ENCODE assay signal across 18 cellular contexts in genomic region chr12:122991623-122992275, GRCh38. TPM values are rescaled to one million over a fixed set of nuclear protein-coding genes. Genes with fewer than 3 reads are reported as not detected.
DNase-seq lines count a peak whose midpoint lies in the region; ATAC-seq, FAIRE-seq and TF ChIP-seq lines count a peak whose summit lies in the region.
"Had no signal": no experiment of that assay in that cellular context is flagged by ENCODE, and none has a peak within 500 bp of the region (broad histone marks: within the 10 kb centered on the region; RNA-seq: fewer than 3 reads in every experiment).

No MANE protein-coding gene starts in this region.

- H3K4me1 Mint-ChIP-seq in CD14-positive monocyte = no peaks in the 10 kb centered on the region
- peaks cover 5% of the 10 kb centered on the region for H3K4me1 Mint-ChIP-seq in nephron progenitor cell

- DNase-seq in CD14-positive monocyte (ENCODE audit: low spot score) (peak; percentile 30), GM13977 (ENCODE audit: low spot score) (peak; percentile 45), K562 (ENCODE audit: extremely low read depth in 1 of 4, low spot score in 3 of 4) (no peak), osteoblast (ENCODE audit: insufficient read length, low spot score, missing footprints) (peak; percentile 80), nephron progenitor cell (no peak), NCI-H2029 (lab: John Stamatoyannopoulos, UW) (no peak)
- no peak for DNase-seq in activated CD4-positive, CD25-positive, alpha-beta regulatory T cell (lab: John Stamatoyannopoulos, UW)
- DNase-seq: BE2C; CD8-positive, alpha-beta T cell; COR-L47; GF-D8; GM23248; H9 had no signal

- H3K9me1 ChIP-seq in K562 (ENCODE audit: control insufficient read depth, insufficient read depth, low read length) = no peaks in the 10 kb centered on the region

- no peak overlapping the region for H3K4me3 ChIP-seq in K562
- no peak overlapping the region for H3K4me3 ChIP-seq in osteoblast (ENCODE audit: insufficient read depth, low read length)
- H3K4me3 ChIP-seq: A549, GM23248 had no signal

- H3K36me3 ChIP-seq in K562 (ENCODE audit: control insufficient read depth, insufficient read depth, low read length) = 0 out of 3 replicates have a peak, but pooled peaks cover 3% of the 10 kb centered on the region
- H3K36me3 ChIP-seq in osteoblast (ENCODE audit: insufficient read depth, low read length) = no peaks in the 10 kb centered on the region
- H3K36me3 ChIP-seq: BE2C had no signal

- no peak overlapping the region for H3K4me3 Mint-ChIP-seq in CD14-positive monocyte
- no peak overlapping the region for H3K4me3 Mint-ChIP-seq in nephron progenitor cell
- H3K4me3 Mint-ChIP-seq: CD8-positive, alpha-beta T cell; H9 had no signal

- no peak for ATAC-seq in K562
- ATAC-seq: CD8-positive, alpha-beta T cell; HepG2 had no signal

- POLR2A ChIA-PET in K562 (lab: Yijun Ruan, JAX) = interaction anchor here (0.6 to 1.3 kb wide), 6 partner anchors 9 to 1560 kb away, joined by 3 to 4 read pairs (median 4); no protein-coding TSS in a partner anchor

- TF ChIP-seq CTCF in CD14-positive monocyte (IDR thresholded peaks at IDR 0.05) (no peak), GM13977 (IDR thresholded peaks at IDR 0.05; ENCODE audit: extremely low read depth, insufficient read depth, missing control alignments) (no peak), K562 (IDR thresholded peaks at IDR 0.05 in 2 of 3, conservative IDR thresholded peaks at IDR 0.05 in 1 of 3; ENCODE audit: insufficient read depth in 2 of 3, low read depth in 1 of 3, low read length in 3 of 3) (no peak), osteoblast (IDR thresholded peaks at IDR 0.05; ENCODE audit: extremely low read depth, low read depth, low read length) (no peak), nephron progenitor cell (IDR thresholded peaks at IDR 0.05) (no peak)

- no peak for TF ChIP-seq EP300 in K562 (IDR thresholded peaks at IDR 0.05; ENCODE audit: low read length)

- no peaks in the 10 kb centered on the region for H3K27me3 ChIP-seq in K562 (ENCODE audit: control insufficient read depth in 2 of 2, insufficient read depth in 2 of 2, low read length in 2 of 2)
- H3K27me3 ChIP-seq in osteoblast (ENCODE audit: insufficient read depth, low read length) = no peaks in the 10 kb centered on the region
- H3K27me3 ChIP-seq: BE2C had no signal

- WGBS in K562 (ENCODE audit: insufficient coverage, low coverage, missing lambda C conversion rate) = 46% methylated on average over 21 of the region's 27 CpGs

- H4K20me1 ChIP-seq in K562 (replicated peaks; ENCODE audit: control insufficient read depth, insufficient read depth, low read length) = no peaks in the 10 kb centered on the region
- H4K20me1 ChIP-seq in osteoblast (ENCODE audit: insufficient read depth, low read length) = no peaks in the 10 kb centered on the region

- no peak for TF ChIP-seq POLR2A in K562 (conservative IDR thresholded peaks at IDR 0.05)

- BruUV-seq in K562 (replicated peaks; lab: Mats Ljungman, UMichigan) = no TSS peak

- CTCF ChIA-PET in K562 (lab: Yijun Ruan, JAX; ENCODE audit: low intra/inter-chr PET ratio) = no interaction called here

- in situ Hi-C loops in GM13977 (cut with MboI; ENCODE audit: low pct_unique_long_range_greater_than_20kb, low sequenced_read_pairs, unreplicated experiment) = no loop called here
- in situ Hi-C loops in K562 (cut with MboI) = no loop called here

- H3K27me3 Mint-ChIP-seq in CD14-positive monocyte (ENCODE audit: low read depth in 3 of 3) (peaks cover 0 to 2% (median 0%) of the 10 kb centered on the region in 3 donors), nephron progenitor cell (ENCODE audit: low read depth, poor library complexity) (no peaks in the 10 kb centered on the region)

- H2AFZ ChIP-seq in K562 (ENCODE audit: low read depth, low read length) (no peak overlapping the region), osteoblast (ENCODE audit: low read length) (no peak overlapping the region)
- H2AFZ ChIP-seq: GM23248 had no signal

- H3K9me3 ChIP-seq in K562 (replicated peaks; ENCODE audit: control insufficient read depth, insufficient read depth, low read depth, low read length) = no peaks in the 10 kb centered on the region
- no peaks in the 10 kb centered on the region for H3K9me3 ChIP-seq in osteoblast (ENCODE audit: low read depth, low read length)
- H3K9me3 ChIP-seq: A549, BE2C had no signal

- TF ChIP-seq RAD21 in K562 (CRISPR knock-in tag; conservative IDR thresholded peaks at IDR 0.05 in 1 of 2, IDR thresholded peaks at IDR 0.05 in 1 of 2) = no peak

- H3K27ac Mint-ChIP-seq in CD14-positive monocyte (no peak overlapping the region), nephron progenitor cell (no peak overlapping the region)
- H3K27ac Mint-ChIP-seq: CD8-positive, alpha-beta T cell; H9 had no signal

- intact Hi-C loops in CD14-positive monocyte (cut with micrococcal nuclease) = no loop called here
- intact Hi-C loops in K562 (cut with micrococcal nuclease) = no loop called here

- no peak for FAIRE-seq in K562 (lab: Jason Lieb, UNC)
- FAIRE-seq: A549, D721Med, HepG2, HTR-8/SVneo had no signal

- H3K9ac ChIP-seq in K562 (ENCODE audit: insufficient read depth in 1 of 2, low read depth in 2 of 2, low read length in 2 of 2) = peak overlapping the region in 1 of 2 experiments; percentile 55; a peak in 1 of 4 replicates
- H3K9ac ChIP-seq: GM23248 had no signal

- no peaks in the 10 kb centered on the region for H3K9me3 Mint-ChIP-seq in CD14-positive monocyte
- no peaks in the 10 kb centered on the region for H3K9me3 Mint-ChIP-seq in nephron progenitor cell
- H3K9me3 Mint-ChIP-seq: CD8-positive, alpha-beta T cell; H9 had no signal

- H3K27ac ChIP-seq in K562 (ENCODE audit: extremely low read depth, low read depth, low read length) = no peak overlapping the region
- no peak overlapping the region for H3K27ac ChIP-seq in osteoblast (ENCODE audit: low read depth, low read length)
- H3K27ac ChIP-seq: A549, C4-2B, GM23248 had no signal

- H3K36me3 Mint-ChIP-seq in CD14-positive monocyte = no peaks in the 10 kb centered on the region
- H3K36me3 Mint-ChIP-seq in nephron progenitor cell (ENCODE audit: low read depth) = no peaks in the 10 kb centered on the region

- no peak overlapping the region for H3K4me2 ChIP-seq in K562 (ENCODE audit: insufficient read depth, low read length)
- no peak overlapping the region for H3K4me2 ChIP-seq in osteoblast (ENCODE audit: insufficient read depth, low read length)
- H3K4me2 ChIP-seq: A549 had no signal

- H3K4me1 ChIP-seq in K562 (replicated peaks in 1 of 2; ENCODE audit: control insufficient read depth in 2 of 2, insufficient read depth in 2 of 2, low read length in 2 of 2) (peaks cover 0 to 56% of the 10 kb centered on the region in 2 experiments; a peak in 2 of 5 replicates), osteoblast (ENCODE audit: insufficient read depth, low read length) (no peaks in the 10 kb centered on the region)
- H3K4me1 ChIP-seq: A549, BE2C had no signal

- H3K79me2 ChIP-seq in K562 (ENCODE audit: control insufficient read depth, insufficient read depth, low read length) (no peaks in the 10 kb centered on the region), osteoblast (ENCODE audit: insufficient read depth, low read length) (no peaks in the 10 kb centered on the region)

RNA-seq across cellular contexts. Expression of gene ARL6IP4, which starts 11.3 kb away (rescaled TPM):
- polyA plus RNA-seq in CD14-positive monocyte = 100 to 1,000 TPM; 152 to 167 TPM
- 69.3 and 160 TPM in 2 replicates for total RNA-seq in K562 (2011; cell fraction: chromatin; rRNA removed; ENCODE audit: low replicate concordance)
- total RNA-seq in K562 (2011; cell fraction: nucleolus; rRNA removed) = 133 and 147 TPM in 2 replicates
- 86.5 and 106 TPM in 2 replicates for total RNA-seq in K562 (2011; cell fraction: nucleoplasm; rRNA removed)
- total RNA-seq in K562 (2014; rRNA removed) = 224 and 280 TPM in 2 replicates
- total RNA-seq in K562 (2014; rRNA removed; fragmentation: Illumina TruSeq; extraction: Trizol) = 78.1 and 91.2 TPM in 2 replicates
- total RNA-seq in K562 (2015; rRNA removed; fragmentation: Illumina TruSeq; extraction: Trizol) = 171 and 180 TPM in 2 replicates
- 164 and 167 TPM in 2 replicates for total RNA-seq in K562 (2021)
- polyA plus RNA-seq in K562 (2011; rRNA removed) = 128 and 132 TPM in 2 replicates
- polyA plus RNA-seq in K562 (2011; cell fraction: cytosol; rRNA removed) = 110 and 136 TPM in 2 replicates
- polyA plus RNA-seq in K562 (2011; cell fraction: nucleus; rRNA removed) = 328 and 373 TPM in 2 replicates
- 163 and 245 TPM in 2 replicates for polyA plus RNA-seq in K562 (2012)
- polyA plus RNA-seq in K562 (2014; fragmentation: Illumina TruSeq; extraction: Trizol) = 151 and 170 TPM in 2 replicates
- polyA plus RNA-seq in K562 (2014; fragmentation: Nextera tagmentation; extraction: Ambion mirVana) = 1 to 10 TPM; 2.4 to 4.8 TPM
- 242 and 255 TPM in 2 replicates for polyA plus RNA-seq in K562 (2014; rRNA removed)
- 33.8 and 41.5 TPM in 2 replicates for polyA minus RNA-seq in K562 (2011; rRNA and poly(A)+ RNA removed)
- 34.7 and 36.8 TPM in 2 replicates for polyA minus RNA-seq in K562 (2011; cell fraction: cytosol; rRNA and poly(A)+ RNA removed)
- polyA minus RNA-seq in K562 (2011; cell fraction: nucleus; rRNA and poly(A)+ RNA removed) = 21.8 and 31.0 TPM in 2 replicates
- total RNA-seq in osteoblast = 117 and 118 TPM in 2 replicates

RNA-seq across cellular contexts. Expression of gene OGFOD2, which starts 16.7 kb away (rescaled TPM):
- polyA plus RNA-seq in CD14-positive monocyte (10 to 100 TPM; 13.0 to 13.6 TPM), K562 (2011; rRNA removed) (27.6 and 38.3 TPM in 2 replicates), K562 (2014; fragmentation: Illumina TruSeq; extraction: Trizol) (13.5 and 29.6 TPM in 2 replicates), K562 (2014; fragmentation: Nextera tagmentation; extraction: Ambion mirVana) (1 to 10 TPM; 1.4 to 3.8 TPM), K562 (2014; rRNA removed) (86.0 and 111 TPM in 2 replicates)
- 71.5 and 173 TPM in 2 replicates for total RNA-seq in K562 (2011; cell fraction: chromatin; rRNA removed; ENCODE audit: low replicate concordance)
- total RNA-seq in K562 (2011; cell fraction: nucleolus; rRNA removed) = 98.1 and 99.0 TPM in 2 replicates
- total RNA-seq in K562 (2011; cell fraction: nucleoplasm; rRNA removed) = 61.3 and 107 TPM in 2 replicates
- total RNA-seq in K562 (2014; rRNA removed) (39.0 and 40.3 TPM in 2 replicates), K562 (2014; rRNA removed; fragmentation: Illumina TruSeq; extraction: Trizol) (5.9 and 6.4 TPM in 2 replicates), K562 (2015; rRNA removed; fragmentation: Illumina TruSeq; extraction: Trizol) (18.5 and 21.4 TPM in 2 replicates), K562 (2021) (51.7 and 63.0 TPM in 2 replicates), osteoblast (6.5 and 8.3 TPM in 2 replicates)
- polyA plus RNA-seq in K562 (2011; cell fraction: cytosol; rRNA removed) = 40.5 and 99.8 TPM in 2 replicates
- polyA plus RNA-seq in K562 (2011; cell fraction: nucleus; rRNA removed) = 261 and 270 TPM in 2 replicates
- polyA plus RNA-seq in K562 (2012) = 24.6 and 74.9 TPM in 2 replicates
- polyA minus RNA-seq in K562 (2011; rRNA and poly(A)+ RNA removed) = 15.9 and 19.8 TPM in 2 replicates
- 16.9 and 19.2 TPM in 2 replicates for polyA minus RNA-seq in K562 (2011; cell fraction: cytosol; rRNA and poly(A)+ RNA removed)
- 54.3 and 67.5 TPM in 2 replicates for polyA minus RNA-seq in K562 (2011; cell fraction: nucleus; rRNA and poly(A)+ RNA removed)

RNA-seq across cellular contexts. Expression of gene ABCB9, which starts 25.5 kb away (rescaled TPM):
- polyA plus RNA-seq in CD14-positive monocyte = under 1 TPM; 0.14 to 0.22 TPM
- 28.0 and 68.9 TPM in 2 replicates for total RNA-seq in K562 (2011; cell fraction: chromatin; rRNA removed; ENCODE audit: low replicate concordance)
- 41.1 and 52.0 TPM in 2 replicates for total RNA-seq in K562 (2011; cell fraction: nucleolus; rRNA removed)
- total RNA-seq in K562 (2011; cell fraction: nucleoplasm; rRNA removed) = 34.1 and 35.2 TPM in 2 replicates
- 9.6 and 10.5 TPM in 2 replicates for total RNA-seq in K562 (2014; rRNA removed)
- 3.9 and 4.3 TPM in 2 replicates for total RNA-seq in K562 (2014; rRNA removed; fragmentation: Illumina TruSeq; extraction: Trizol)
- total RNA-seq in K562 (2015; rRNA removed; fragmentation: Illumina TruSeq; extraction: Trizol) = 6.2 and 6.5 TPM in 2 replicates
- 12.0 and 12.6 TPM in 2 replicates for total RNA-seq in K562 (2021)
- 6.3 and 6.5 TPM in 2 replicates for polyA plus RNA-seq in K562 (2011; rRNA removed)
- polyA plus RNA-seq in K562 (2011; cell fraction: cytosol; rRNA removed) = 5.8 and 12.1 TPM in 2 replicates
- 10.8 and 22.9 TPM in 2 replicates for polyA plus RNA-seq in K562 (2011; cell fraction: nucleus; rRNA removed)
- 5.0 and 6.9 TPM in 2 replicates for polyA plus RNA-seq in K562 (2012)
- polyA plus RNA-seq in K562 (2014; fragmentation: Illumina TruSeq; extraction: Trizol) = 4.2 and 5.7 TPM in 2 replicates
- polyA plus RNA-seq in K562 (2014; fragmentation: Nextera tagmentation; extraction: Ambion mirVana) = under 1 TPM; 0.20 to 0.31 TPM
- polyA plus RNA-seq in K562 (2014; rRNA removed) = 7.6 and 7.9 TPM in 2 replicates
- polyA minus RNA-seq in K562 (2011; rRNA and poly(A)+ RNA removed) = 8.5 and 9.6 TPM in 2 replicates
- 6.6 and 9.7 TPM in 2 replicates for polyA minus RNA-seq in K562 (2011; cell fraction: cytosol; rRNA and poly(A)+ RNA removed)
- polyA minus RNA-seq in K562 (2011; cell fraction: nucleus; rRNA and poly(A)+ RNA removed) = 13.3 and 14.7 TPM in 2 replicates
- 11.9 and 13.0 TPM in 2 replicates for total RNA-seq in osteoblast

Comparison
In these comparisons a context has a peak if more than half of its experiments do, and no peak if none do; other contexts are left out.
1. DNase-seq: peak in CD14-positive monocyte (single experiment), GM13977 (single experiment) and osteoblast (single experiment); none in K562 (0 of 4), activated CD4-positive, CD25-positive, alpha-beta regulatory T cell (0 of 4), nephron progenitor cell (single experiment) and NCI-H2029 (single experiment).